ENCODE assay signal across 12 cellular contexts in the genomic region with DNA sequence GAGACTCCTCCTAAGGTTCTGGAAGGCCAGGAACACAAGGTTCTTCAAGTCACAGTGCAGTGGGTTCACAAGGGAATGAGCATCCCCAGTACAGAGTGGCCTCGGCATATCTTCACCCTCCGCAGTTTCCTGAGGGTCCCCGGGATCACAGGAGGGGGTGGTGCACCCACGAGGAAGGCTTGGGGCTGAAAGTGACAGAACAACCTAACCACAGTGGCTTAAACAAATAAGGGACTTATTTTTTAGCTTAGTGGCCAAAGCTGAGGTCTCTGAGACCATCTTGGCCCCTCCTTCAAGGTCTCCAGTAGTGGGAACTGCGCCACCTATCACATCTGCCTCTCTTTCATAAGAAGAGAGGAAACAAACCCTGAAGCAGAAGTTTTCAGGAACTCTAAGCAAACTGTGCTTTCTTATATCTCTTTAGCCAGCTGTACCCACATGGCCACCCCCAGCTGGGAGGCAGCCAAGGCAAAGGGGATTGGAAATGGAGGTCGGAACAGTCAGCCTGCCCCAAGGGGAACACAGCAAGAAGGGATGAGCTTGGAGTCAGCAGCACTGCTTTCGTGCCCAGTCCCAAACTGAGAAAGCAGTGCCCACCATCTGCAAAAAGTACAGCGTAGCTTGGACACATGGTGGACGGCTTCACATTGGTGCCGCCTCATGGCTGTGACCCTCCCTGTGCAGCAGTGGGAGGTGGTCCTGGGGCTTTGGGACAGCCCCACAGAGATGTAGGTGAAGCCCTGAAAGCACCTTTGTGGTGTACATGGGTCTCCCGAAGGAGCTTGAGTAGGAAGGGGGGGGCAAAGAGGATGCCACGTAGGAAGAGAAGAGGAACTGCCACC.
DNase-seq lines count a peak whose midpoint lies in the region; ATAC-seq and TF ChIP-seq lines count a peak whose summit lies in the region.
"Had no signal": no experiment of that assay in that cellular context is flagged by ENCODE, and none has a peak within 500 bp of the region (broad histone marks: within the 10 kb centered on the region; RNA-seq: fewer than 3 reads in every experiment).

No MANE protein-coding gene starts in this region.

- H3K27ac ChIP-seq in uterus: no peak overlapping the region
- no peak overlapping the region for H3K27ac ChIP-seq in body of pancreas
- H3K27ac ChIP-seq: heart right ventricle had no signal

- H3K36me3 ChIP-seq in uterus: no peaks in the 10 kb centered on the region
- no peaks in the 10 kb centered on the region for H3K36me3 ChIP-seq in body of pancreas (replicated peaks in 1 of 2; ENCODE audit: insufficient read depth in 1 of 2, low read depth in 2 of 2)
- H3K36me3 ChIP-seq: heart right ventricle had no signal

- H3K9me3 ChIP-seq in uterus (no peaks in the 10 kb centered on the region), body of pancreas (no peaks in the 10 kb centered on the region)
- H3K9me3 ChIP-seq: heart right ventricle had no signal

- H3K4me1 ChIP-seq in uterus: no peaks in the 10 kb centered on the region
- no peaks in the 10 kb centered on the region for H3K4me1 ChIP-seq in body of pancreas

- no TSS peak for BruUV-seq in Calu3 (replicated peaks; lab: Mats Ljungman, UMichigan)

- ATAC-seq in GM18508 (IDR thresholded peaks at IDR 0.05; ENCODE audit: insufficient read depth, unreplicated experiment) (peak; percentile 73), GM21515 (IDR thresholded peaks at IDR 0.05; ENCODE audit: unreplicated experiment) (peak; percentile 87), HG03280 (IDR thresholded peaks at IDR 0.05; ENCODE audit: unreplicated experiment) (peak; percentile 70), body of pancreas (no peak), HG03135 (IDR thresholded peaks at IDR 0.05; ENCODE audit: unreplicated experiment) (no peak)
- ATAC-seq: heart right ventricle had no signal

- H3K27ac Mint-ChIP-seq in dendritic cell treated with granulocyte-macrophage colony-stimulating factor and Interleukin-4, amounts not matched to agents 40 ng/mL and 50 ng/mL, for 4 days: peak overlapping the region; percentile 17
- no peak overlapping the region for H3K27ac Mint-ChIP-seq in Calu3 (ENCODE audit: unreplicated experiment)

- H3K4me3 Mint-ChIP-seq in dendritic cell treated with granulocyte-macrophage colony-stimulating factor and Interleukin-4, amounts not matched to agents 40 ng/mL and 50 ng/mL, for 4 days: no peak overlapping the region
- H3K4me3 Mint-ChIP-seq in Calu3 (ENCODE audit: low read depth, unreplicated experiment): no peak overlapping the region

- no peaks in the 10 kb centered on the region for H3K36me3 Mint-ChIP-seq in dendritic cell treated with granulocyte-macrophage colony-stimulating factor and Interleukin-4, amounts not matched to agents 40 ng/mL and 50 ng/mL, for 4 days (ENCODE audit: low read depth)
- no peaks in the 10 kb centered on the region for H3K36me3 Mint-ChIP-seq in Calu3 (ENCODE audit: insufficient read depth, unreplicated experiment)

- DNase-seq in uterus (no peak), body of pancreas (no peak), Calu3 (no peak)
- DNase-seq: heart right ventricle; NCI-H2029; stimulated activated CD4-positive, alpha-beta T cell treated with anti-CD3 and anti-CD28 coated beads, Interleukin-4, amount 100 ng/mL, for 4 hours; trophoblast cell had no signal

- intact Hi-C loops in dendritic cell treated with granulocyte-macrophage colony-stimulating factor and Interleukin-4, amounts not matched to agents 40 ng/mL and 50 ng/mL, for 4 days (cut with micrococcal nuclease): no loop called here
- intact Hi-C loops in uterus (cut with DNase I; ENCODE audit: low total_unique reads) (no loop called here), body of pancreas (cut with DNase I) (no loop called here), Calu3 (cut with micrococcal nuclease; ENCODE audit: unreplicated experiment) (no loop called here)

- CTCF ChIA-PET in Calu3 (lab: Charles Lee): no interaction called here

- no peaks in the 10 kb centered on the region for H3K27me3 ChIP-seq in uterus
- H3K27me3 ChIP-seq in body of pancreas: no peaks in the 10 kb centered on the region
- H3K27me3 ChIP-seq: heart right ventricle had no signal

- H3K27me3 Mint-ChIP-seq in dendritic cell treated with granulocyte-macrophage colony-stimulating factor and Interleukin-4, amounts not matched to agents 40 ng/mL and 50 ng/mL, for 4 days: peaks cover 4% of the 10 kb centered on the region
- no peaks in the 10 kb centered on the region for H3K27me3 Mint-ChIP-seq in Calu3 (ENCODE audit: unreplicated experiment)

- TF ChIP-seq POLR2A in uterus (IDR thresholded peaks at IDR 0.05): no peak
- no peak for TF ChIP-seq POLR2A in body of pancreas (IDR thresholded peaks at IDR 0.05)

- WGBS in body of pancreas, 2 donors: 81 to 83% methylated on average over 12 of the region's 12 CpGs

- TF ChIP-seq CTCF in uterus (IDR thresholded peaks at IDR 0.05) (no peak), body of pancreas (IDR thresholded peaks at IDR 0.05) (no peak), Calu3 (IDR thresholded peaks at IDR 0.05; ENCODE audit: unreplicated experiment) (no peak)

- no peaks in the 10 kb centered on the region for H3K9me3 Mint-ChIP-seq in dendritic cell treated with granulocyte-macrophage colony-stimulating factor and Interleukin-4, amounts not matched to agents 40 ng/mL and 50 ng/mL, for 4 days
- H3K9me3 Mint-ChIP-seq in Calu3 (ENCODE audit: low read depth, unreplicated experiment): no peaks in the 10 kb centered on the region

- H3K4me3 ChIP-seq in uterus: no peak overlapping the region
- H3K4me3 ChIP-seq in body of pancreas: no peak overlapping the region
- H3K4me3 ChIP-seq: heart right ventricle had no signal

- H3K4me1 Mint-ChIP-seq in dendritic cell treated with granulocyte-macrophage colony-stimulating factor and Interleukin-4, amounts not matched to agents 40 ng/mL and 50 ng/mL, for 4 days (ENCODE audit: low read depth): peaks cover 25% of the 10 kb centered on the region
- peaks cover 6% of the 10 kb centered on the region for H3K4me1 Mint-ChIP-seq in Calu3 (ENCODE audit: low read depth, unreplicated experiment)

Comparison
In these comparisons a context has a peak if more than half of its experiments do, and no peak if none do; other contexts are left out.
1. ATAC-seq: peak in GM18508 (single experiment), GM21515 (single experiment) and HG03280 (single experiment); none in body of pancreas (single experiment) and HG03135 (single experiment).